Comparison of ENCODE assay signal across 12 cellular contexts in genomic region chr22:40720538-40721256, GRCh38. TPM values are rescaled to one million over a fixed set of nuclear protein-coding genes. Genes with fewer than 3 reads are reported as not detected.
DNase-seq lines count a peak whose midpoint lies in the region; ATAC-seq, FAIRE-seq and TF ChIP-seq lines count a peak whose summit lies in the region.
"Had no signal": no experiment of that assay in that cellular context is flagged by ENCODE, and none has a peak within 500 bp of the region (broad histone marks: within the 10 kb centered on the region; RNA-seq: fewer than 3 reads in every experiment).

No MANE protein-coding gene starts in this region.

- no peaks in the 10 kb centered on the region for H3K9me3 Mint-ChIP-seq in activated CD8-positive, alpha-beta T cell treated with anti-CD3 and anti-CD28 coated beads, Interleukin-2, amount 10 ng/mL, durations not matched to agents 7 days and 5 days (ENCODE audit: insufficient read depth)
- H3K9me3 Mint-ChIP-seq in activated CD8-positive, alpha-beta T cell treated with anti-CD3 and anti-CD28 coated beads for 36 hours: no peaks in the 10 kb centered on the region

- TF ChIP-seq CTCF in activated CD8-positive, alpha-beta T cell treated with anti-CD3 and anti-CD28 coated beads for 36 hours (IDR thresholded peaks at IDR 0.05): no peak

- H3K4me3 Mint-ChIP-seq in activated CD8-positive, alpha-beta T cell treated with anti-CD3 and anti-CD28 coated beads, Interleukin-2, amount 10 ng/mL, durations not matched to agents 7 days and 5 days: no peak overlapping the region
- no peak overlapping the region for H3K4me3 Mint-ChIP-seq in activated CD8-positive, alpha-beta T cell treated with anti-CD3 and anti-CD28 coated beads for 36 hours

- no peaks in the 10 kb centered on the region for H3K27me3 Mint-ChIP-seq in activated CD8-positive, alpha-beta T cell treated with anti-CD3 and anti-CD28 coated beads, Interleukin-2, amount 10 ng/mL, durations not matched to agents 7 days and 5 days (ENCODE audit: low read depth)
- no peaks in the 10 kb centered on the region for H3K27me3 Mint-ChIP-seq in activated CD8-positive, alpha-beta T cell treated with anti-CD3 and anti-CD28 coated beads for 36 hours

- H3K27ac Mint-ChIP-seq in activated CD8-positive, alpha-beta T cell treated with anti-CD3 and anti-CD28 coated beads, Interleukin-2, amount 10 ng/mL, durations not matched to agents 7 days and 5 days: peak overlapping the region; percentile 69
- no peak overlapping the region for H3K27ac Mint-ChIP-seq in activated CD8-positive, alpha-beta T cell treated with anti-CD3 and anti-CD28 coated beads for 36 hours

- intact Hi-C loops in activated CD8-positive, alpha-beta T cell treated with anti-CD3 and anti-CD28 coated beads for 36 hours (cut with micrococcal nuclease): no loop called here

- CTCF ChIA-PET in activated CD8-positive, alpha-beta T cell treated with anti-CD3 and anti-CD28 coated beads, Interleukin-2, amount 10 ng/mL, durations not matched to agents 7 days and 5 days (lab: Charles Lee): interaction anchor here (1.0 to 4.8 kb wide), 4 partner anchors 9 to 293 kb away, joined by 3 to 26 read pairs (median 6); no protein-coding TSS in a partner anchor
- CTCF ChIA-PET in activated CD8-positive, alpha-beta T cell treated with anti-CD3 and anti-CD28 coated beads for 36 hours (lab: Charles Lee): interaction anchor here (1.2 kb wide), 1 partner anchor 10 kb away, joined by 3 read pairs; no protein-coding TSS in a partner anchor

- ATAC-seq in activated CD8-positive, alpha-beta T cell treated with anti-CD3 and anti-CD28 coated beads, Interleukin-2, amount 10 ng/mL, durations not matched to agents 7 days and 5 days: no peak
- no peak for ATAC-seq in activated CD8-positive, alpha-beta T cell treated with anti-CD3 and anti-CD28 coated beads for 36 hours
- peak; percentile 61 for ATAC-seq in SK-N-SH treated with all-trans-retinoic acid at 6 μM for 48 hours

- FAIRE-seq in urothelium cell line (lab: Jason Lieb, UNC): peak; percentile 70
- FAIRE-seq: kidney had no signal

- no peaks in the 10 kb centered on the region for H3K36me3 Mint-ChIP-seq in activated CD8-positive, alpha-beta T cell treated with anti-CD3 and anti-CD28 coated beads, Interleukin-2, amount 10 ng/mL, durations not matched to agents 7 days and 5 days (ENCODE audit: low read depth)
- H3K36me3 Mint-ChIP-seq in activated CD8-positive, alpha-beta T cell treated with anti-CD3 and anti-CD28 coated beads for 36 hours (ENCODE audit: low read depth): no peaks in the 10 kb centered on the region

- no peak for DNase-seq in activated CD8-positive, alpha-beta T cell treated with anti-CD3 and anti-CD28 coated beads, Interleukin-2, amount 10 ng/mL, durations not matched to agents 7 days and 5 days
- no peak for DNase-seq in activated CD8-positive, alpha-beta T cell treated with anti-CD3 and anti-CD28 coated beads for 36 hours
- DNase-seq in kidney tubule cell (ENCODE audit: low spot score) (peak; percentile 19), urothelium cell line (ENCODE audit: low spot score) (no peak), HK-2 (ENCODE audit: unreplicated experiment) (no peak), NCI-H446 (lab: John Stamatoyannopoulos, UW) (no peak), NCI-H1436 treated with DMSO at 0.1 percent for 48 hours (lab: John Stamatoyannopoulos, UW) (no peak)
- DNase-seq: erythroblast, kidney had no signal

- POLR2A ChIA-PET in activated CD8-positive, alpha-beta T cell treated with anti-CD3 and anti-CD28 coated beads, Interleukin-2, amount 10 ng/mL, durations not matched to agents 7 days and 5 days (lab: Charles Lee): interaction anchor here (0.6 kb wide), 1 partner anchor 30 kb away, joined by 3 read pairs; no protein-coding TSS in a partner anchor
- POLR2A ChIA-PET in activated CD8-positive, alpha-beta T cell treated with anti-CD3 and anti-CD28 coated beads for 36 hours (lab: Charles Lee): interaction anchor here (1.6 kb wide), 1 partner anchor 9 kb away, joined by 6 read pairs; no protein-coding TSS in a partner anchor

- peaks cover 21% of the 10 kb centered on the region for H3K4me1 Mint-ChIP-seq in activated CD8-positive, alpha-beta T cell treated with anti-CD3 and anti-CD28 coated beads, Interleukin-2, amount 10 ng/mL, durations not matched to agents 7 days and 5 days (ENCODE audit: low read depth)
- H3K4me1 Mint-ChIP-seq in activated CD8-positive, alpha-beta T cell treated with anti-CD3 and anti-CD28 coated beads for 36 hours (ENCODE audit: low read depth): peaks cover 11% of the 10 kb centered on the region

TF ChIP-seq in SK-N-SH treated with all-trans-retinoic acid at 6 μM for 48 hours, 23 proteins besides CTCF, POLR2A, EP300 and RAD21:
- TF ChIP-seq CSDC2 (CRISPR knock-in tag; IDR thresholded peaks at IDR 0.05) (no peak), BACH2 (CRISPR knock-in tag; IDR thresholded peaks at IDR 0.05; ENCODE audit: borderline replicate concordance) (no peak), ZNF565 (CRISPR knock-in tag; conservative IDR thresholded peaks at IDR 0.05; ENCODE audit: low read depth) (no peak), ESRRG (CRISPR knock-in tag; IDR thresholded peaks at IDR 0.05) (no peak), PPARA (CRISPR knock-in tag; IDR thresholded peaks at IDR 0.05; ENCODE audit: borderline replicate concordance) (no peak)

RNA-seq across cellular contexts. Expression of gene MCHR1, which starts 41.4 kb away (rescaled TPM):
- total RNA-seq in activated CD8-positive, alpha-beta T cell treated with anti-CD3 and anti-CD28 coated beads, Interleukin-2, amount 10 ng/mL, durations not matched to agents 7 days and 5 days: not detected
- total RNA-seq in activated CD8-positive, alpha-beta T cell treated with anti-CD3 and anti-CD28 coated beads for 36 hours: not detected
- total RNA-seq: breast epithelium, kidney, SK-MEL-5 had no signal
